In genomic region chr14:75259510-75259855, GRCh38 we compare ENCODE assay signal across 8 cellular contexts. TPM values are rescaled to one million over a fixed set of nuclear protein-coding genes. Genes with fewer than 3 reads are reported as not detected.
DNase-seq lines count a peak whose midpoint lies in the region; ATAC-seq and TF ChIP-seq lines count a peak whose summit lies in the region.

No MANE protein-coding gene starts in this region.

- no peaks in the 10 kb centered on the region for H3K36me3 ChIP-seq in suprapubic skin

- in situ Hi-C loops in astrocyte of the spinal cord (cut with HindIII; ENCODE audit: low sequenced_read_pairs) = no loop called here

- H3K27ac ChIP-seq in layer of hippocampus (ENCODE audit: low read depth, low read length) (peak overlapping the region; percentile 98), suprapubic skin (peak overlapping the region; percentile 95)

- no peak for TF ChIP-seq EP300 in suprapubic skin (IDR thresholded peaks at IDR 0.05)

- peak in 1 of 2 donors; percentile 8 for TF ChIP-seq POLR2A in suprapubic skin (IDR thresholded peaks at IDR 0.05)

- DNase-seq in ELR (ENCODE audit: low read depth) = peak; percentile 68
- peak; percentile 43 for DNase-seq in MV-4-11 (lab: John Stamatoyannopoulos, UW)
- peak; percentile 79 for DNase-seq in astrocyte of the spinal cord (ENCODE audit: low read depth, low spot score)
- no peak for DNase-seq in suprapubic skin (ENCODE audit: low spot score in 2 of 2)
- DNase-seq in NK-92 (lab: John Stamatoyannopoulos, UW; ENCODE audit: unreplicated experiment) = no peak

- H3K4me3 ChIP-seq in astrocyte of the spinal cord (ENCODE audit: low read depth, low read length) = peak overlapping the region; percentile 44
- H3K4me3 ChIP-seq in suprapubic skin = peak overlapping the region; percentile 43

- no peaks in the 10 kb centered on the region for H3K27me3 ChIP-seq in layer of hippocampus (ENCODE audit: control insufficient read depth, insufficient read depth, low read length)
- no peaks in the 10 kb centered on the region for H3K27me3 ChIP-seq in suprapubic skin

- peak; percentile 26 for TF ChIP-seq CTCF in astrocyte of the spinal cord (IDR thresholded peaks at IDR 0.05; ENCODE audit: low read depth, low read length)
- TF ChIP-seq CTCF in suprapubic skin (IDR thresholded peaks at IDR 0.05) = no peak

- ATAC-seq in GM21367 (IDR thresholded peaks at IDR 0.05; ENCODE audit: unreplicated experiment) (no peak), GM21390 (IDR thresholded peaks at IDR 0.05; ENCODE audit: unreplicated experiment) (no peak)

- H3K9me3 ChIP-seq in suprapubic skin = no peaks in the 10 kb centered on the region

- 3% methylated on average over 7 of the region's 7 CpGs for WGBS in suprapubic skin

- peaks cover 57% of the 10 kb centered on the region for H3K4me1 ChIP-seq in suprapubic skin

RNA-seq across cellular contexts. Expression of gene FOS, which starts 19.1 kb away (rescaled TPM):
- total RNA-seq in suprapubic skin = 1,000 to 10,000 TPM; 2,120 to 3,987 (median 3,212) TPM

Comparison
In these comparisons a context has a peak if more than half of its experiments do, and no peak if none do; other contexts are left out.
1. DNase-seq: peak in ELR (single experiment), MV-4-11 (single experiment) and astrocyte of the spinal cord (single experiment); none in suprapubic skin (0 of 2) and NK-92 (single experiment).